Comparison of ENCODE assay signal across 9 cellular contexts in genomic region chr11:34356130-34356529, GRCh38. TPM values are rescaled to one million over a fixed set of nuclear protein-coding genes. Genes with fewer than 3 reads are reported as not detected.
DNase-seq lines count a peak whose midpoint lies in the region; ATAC-seq and TF ChIP-seq lines count a peak whose summit lies in the region.
"Had no signal": no experiment of that assay in that cellular context is flagged by ENCODE, and none has a peak within 500 bp of the region (broad histone marks: within the 10 kb centered on the region; RNA-seq: fewer than 3 reads in every experiment).

No MANE protein-coding gene starts in this region.

- H3K9ac ChIP-seq in adipocyte (ENCODE audit: low read length), result no peak overlapping the region

- DNase-seq in left ventricle myocardium inferior, result no peak
- DNase-seq in left ventricle myocardium superior, result no peak
- DNase-seq in adipocyte (ENCODE audit: low read depth), result no peak
- no peak for DNase-seq in right lobe of liver
- DNase-seq in uterus, result no peak
- DNase-seq in NCI-H1436 treated with DMSO at 0.1 percent for 48 hours (lab: John Stamatoyannopoulos, UW), result no peak
- DNase-seq: NCI-H1048 had no signal

- intact Hi-C loops in left ventricle myocardium inferior (cut with micrococcal nuclease), result no loop called here
- intact Hi-C loops in left ventricle myocardium superior (cut with micrococcal nuclease), result no loop called here
- intact Hi-C loops in right lobe of liver (cut with DNase I), result loop anchor here in 1 of 2 donors (5.0 kb wide), 1 partner anchor 184 kb away; no protein-coding TSS in a partner anchor
- intact Hi-C loops in uterus (cut with DNase I; ENCODE audit: low total_unique reads), result loop anchor here (5.0 kb wide), 2 partner anchors 184 to 359 kb away; no protein-coding TSS in a partner anchor

- no peak for ATAC-seq in left ventricle myocardium superior
- no peak for ATAC-seq in right lobe of liver
- no peak for ATAC-seq in HG02885 (IDR thresholded peaks at IDR 0.05; ENCODE audit: poor library complexity, unreplicated experiment)
- no peak for ATAC-seq in HG02981 (IDR thresholded peaks at IDR 0.05; ENCODE audit: unreplicated experiment)

- no peak for TF ChIP-seq CTCF in left ventricle myocardium inferior (IDR thresholded peaks at IDR 0.05; ENCODE audit: borderline replicate concordance)
- TF ChIP-seq CTCF in right lobe of liver (IDR thresholded peaks at IDR 0.05), result no peak
- no peak for TF ChIP-seq CTCF in uterus (IDR thresholded peaks at IDR 0.05)

- H3K4me1 ChIP-seq in left ventricle myocardium inferior (peaks cover 43% of the 10 kb centered on the region), adipocyte (ENCODE audit: control insufficient read depth, insufficient read depth, low read length) (peaks cover 34% of the 10 kb centered on the region), right lobe of liver (peaks cover 0 to 19% (median 0%) of the 10 kb centered on the region in 4 donors), uterus (peaks cover 0 to 16% of the 10 kb centered on the region in 2 donors)

- H3K4me3 ChIP-seq in left ventricle myocardium inferior (peak overlapping the region; percentile 83), adipocyte (ENCODE audit: low read length) (peak overlapping the region; percentile 85), right lobe of liver (peak overlapping the region; percentile 68 to 86 (median 71)), uterus (peak overlapping the region; percentile 59 to 73)

- H3K27me3 ChIP-seq in left ventricle myocardium inferior (ENCODE audit: low read depth), result peaks cover 42% of the 10 kb centered on the region
- no peaks in the 10 kb centered on the region for H3K27me3 ChIP-seq in adipocyte (replicated peaks; ENCODE audit: control insufficient read depth, insufficient read depth, low read length)
- no peaks in the 10 kb centered on the region for H3K27me3 ChIP-seq in right lobe of liver
- H3K27me3 ChIP-seq in uterus, result no peaks in the 10 kb centered on the region

- H3K36me3 ChIP-seq in left ventricle myocardium inferior (no peaks in the 10 kb centered on the region), adipocyte (ENCODE audit: control insufficient read depth, insufficient read depth, low read length, severe bottlenecking) (no peaks in the 10 kb centered on the region), right lobe of liver (no peaks in the 10 kb centered on the region), uterus (no peaks in the 10 kb centered on the region)

- H3K9me3 ChIP-seq in left ventricle myocardium inferior (replicated peaks) (no peaks in the 10 kb centered on the region), adipocyte (ENCODE audit: control insufficient read depth, low read length) (no peaks in the 10 kb centered on the region), right lobe of liver (no peaks in the 10 kb centered on the region), uterus (no peaks in the 10 kb centered on the region)

- TF ChIP-seq POLR2A in right lobe of liver (IDR thresholded peaks at IDR 0.05) (no peak), uterus (IDR thresholded peaks at IDR 0.05) (no peak)

- WGBS in right lobe of liver (ENCODE audit: insufficient coverage, low coverage, low lambda C conversion rate, missing lambda C conversion rate), result 37% methylated on average over 7 of the region's 7 CpGs

- H3K27ac ChIP-seq in left ventricle myocardium inferior (replicated peaks) (no peak overlapping the region), right lobe of liver (peak overlapping the region in 1 of 3 donors; percentile 58), uterus (no peak overlapping the region)

RNA-seq across cellular contexts. Expression of gene ABTB2, which starts 1.7 kb away (rescaled TPM):
- total RNA-seq in left ventricle myocardium inferior (24.7 TPM), left ventricle myocardium superior (12.1 TPM), right lobe of liver (10 to 100 TPM in 3 of 6 experiments, 1 to 10 TPM in 3; 6.0 to 14.9 (median 10.0) TPM), uterus (1 to 10 TPM; 2.9 to 8.2 (median 6.6) TPM)
